13 cellular contexts compared by ENCODE assay signal in genomic region chr4:6366581-6366980, GRCh38.
A peak's percentile ranks its signal among the peaks of the same experiment; 100 is the strongest.
DNase-seq lines count a peak whose midpoint lies in the region; ATAC-seq and TF ChIP-seq lines count a peak whose summit lies in the region.
"Had no signal": no experiment of that assay in that cellular context is flagged by ENCODE, and none has a peak within 500 bp of the region (broad histone marks: within the 10 kb centered on the region; RNA-seq: fewer than 3 reads in every experiment).

No MANE protein-coding gene starts in this region.

- no peak for ATAC-seq in HG02885 (IDR thresholded peaks at IDR 0.05; ENCODE audit: poor library complexity, unreplicated experiment)
- ATAC-seq in HG03159 (IDR thresholded peaks at IDR 0.05; ENCODE audit: unreplicated experiment): no peak
- no peak for ATAC-seq in GM18498 (IDR thresholded peaks at IDR 0.05; ENCODE audit: unreplicated experiment)

- no peak overlapping the region for H2AFZ ChIP-seq in neural cell (ENCODE audit: low read depth, low read length)

- TF ChIP-seq RAD21 in neural cell (conservative IDR thresholded peaks at IDR 0.05): no peak

- TF ChIP-seq EP300 in neural cell (conservative IDR thresholded peaks at IDR 0.05; ENCODE audit: poor library complexity, severe bottlenecking): no peak

- TF ChIP-seq CTCF in neural cell (IDR thresholded peaks at IDR 0.05; ENCODE audit: poor library complexity, severe bottlenecking): no peak

- DNase-seq in G401 (ENCODE audit: low spot score): peak; percentile 73
- DNase-seq in cerebellum (ENCODE audit: low spot score): peak; percentile 63
- DNase-seq: ACHN; BE2C; Caco-2; CD4-positive, alpha-beta T cell; GDM1; H9 had no signal

- no peaks in the 10 kb centered on the region for H3K27me3 ChIP-seq in neural cell (ENCODE audit: insufficient read depth, low read depth, low read length)
- H3K27me3 ChIP-seq: BE2C had no signal

- no peaks in the 10 kb centered on the region for H3K9me3 ChIP-seq in neural cell (ENCODE audit: low read length)
- H3K9me3 ChIP-seq: BE2C, Caco-2 had no signal

- H4K20me1 ChIP-seq in neural cell (ENCODE audit: insufficient read depth): no peaks in the 10 kb centered on the region

- no peak overlapping the region for H3K4me2 ChIP-seq in neural cell (ENCODE audit: low read length)

- no peak overlapping the region for H3K4me3 ChIP-seq in neural cell (ENCODE audit: low read length)

- H3F3A ChIP-seq in neural cell (ENCODE audit: insufficient read depth, low read length, poor library complexity, severe bottlenecking): no peaks in the 10 kb centered on the region

- no peaks in the 10 kb centered on the region for H3K36me3 ChIP-seq in neural cell (ENCODE audit: insufficient read depth, low read length)
- H3K36me3 ChIP-seq: BE2C had no signal

- peak overlapping the region; percentile 54 for H3K9ac ChIP-seq in neural cell (ENCODE audit: low read length)

- H3K9me2 ChIP-seq in neural cell (ENCODE audit: insufficient read depth, low read length): no peaks in the 10 kb centered on the region

- H3K27ac ChIP-seq in neural cell (ENCODE audit: low read length): peak overlapping the region; percentile 76
- H3K27ac ChIP-seq: HL-60 had no signal

- in situ Hi-C loops in G401 (cut with HindIII; ENCODE audit: low sequenced_read_pairs): no loop called here

- no peaks in the 10 kb centered on the region for H3K79me2 ChIP-seq in neural cell (replicated peaks; ENCODE audit: insufficient read depth, low read length)

TF ChIP-seq in neural cell, 6 proteins besides CTCF, POLR2A, EP300 and RAD21:
- TF ChIP-seq MXI1 (conservative IDR thresholded peaks at IDR 0.05; ENCODE audit: poor library complexity, severe bottlenecking): no peak
- no peak for TF ChIP-seq POLR2AphosphoS5 (IDR thresholded peaks at IDR 0.05)
- TF ChIP-seq SMC3 (conservative IDR thresholded peaks at IDR 0.05; ENCODE audit: poor library complexity): no peak
- TF ChIP-seq REST (IDR thresholded peaks at IDR 0.05; ENCODE audit: borderline replicate concordance): no peak
- no peak for TF ChIP-seq TAF1 (IDR thresholded peaks at IDR 0.05; ENCODE audit: low read depth)
- TF ChIP-seq EZH2 (IDR thresholded peaks at IDR 0.05; ENCODE audit: borderline replicate concordance, insufficient read depth, low read length, poor library complexity, severe bottlenecking): no peak
